ENCODE assay signal across 36 cellular contexts in the genomic region with DNA sequence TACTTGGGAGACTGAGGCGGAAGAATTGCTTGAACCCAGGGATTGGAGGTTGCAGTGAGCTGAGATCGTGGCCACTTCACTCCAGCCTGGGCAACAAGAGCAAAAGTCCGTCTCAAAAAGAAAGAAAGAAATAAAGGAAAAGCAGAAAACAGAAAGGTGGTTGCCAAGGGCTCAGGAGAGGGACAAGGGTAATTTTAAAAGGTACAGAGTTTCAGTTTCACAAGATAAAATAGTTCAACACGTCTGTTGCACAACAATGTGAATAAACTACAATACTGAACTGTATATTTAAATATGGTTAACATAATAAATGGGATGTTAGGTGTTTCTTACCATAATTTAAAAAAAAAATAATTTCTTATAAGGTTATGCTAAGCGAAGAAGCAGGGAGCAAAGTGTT.
"Had no signal": no experiment of that assay in that cellular context is flagged by ENCODE, and none has a peak within 500 bp of the region (broad histone marks: within the 10 kb centered on the region; RNA-seq: fewer than 3 reads in every experiment).

No MANE protein-coding gene starts in this region.

- H3K4me1 Mint-ChIP-seq: activated naive CD4-positive, alpha-beta T cell treated with anti-CD3 and anti-CD28 coated beads, Interleukin-2, amount 10 ng/mL, durations not matched to agents 7 days and 5 days; activated naive CD8-positive, alpha-beta T cell treated with anti-CD3 and anti-CD28 coated beads, Interleukin-2, amount 50 U/mL, for 24 hours; brain had no signal

- H3K27me3 ChIP-seq: MG63, SJCRH30 had no signal

- H3K4me3 ChIP-seq: K562, MG63, SJCRH30, SK-N-MC had no signal

- ATAC-seq: activated naive CD8-positive, alpha-beta T cell treated with anti-CD3 and anti-CD28 coated beads, Interleukin-2, amount 50 U/mL, for 24 hours; K562; Panc1 had no signal

- H3K27ac ChIP-seq: SJCRH30 had no signal

- H3K9me3 Mint-ChIP-seq: activated CD4-positive, alpha-beta memory T cell treated with anti-CD3 and anti-CD28 coated beads for 36 hours; activated naive CD4-positive, alpha-beta T cell treated with anti-CD3 and anti-CD28 coated beads, Interleukin-2, amount 10 ng/mL, durations not matched to agents 7 days and 5 days; activated naive CD8-positive, alpha-beta T cell treated with anti-CD3 and anti-CD28 coated beads, Interleukin-2, amount 50 U/mL, for 24 hours; activated T-helper 1 cell treated with anti-CD3 and anti-CD28 coated beads, Interleukin-12 subunit alpha, Interleukin-12 subunit beta, Interleukin-2, Interleukin-4 antibody, amounts not matched to agents 30 ng/mL and 10 ng/mL and 1 ng/mL, durations not matched to agents 14 hours and 24 hours and 36 hours; brain; T-helper 1 cell treated with Interleukin-12 subunit alpha and Interleukin-12 subunit beta and Interleukin-4 antibody, amounts not matched to agents 30 μg/mL and 1 μg/mL, for 36 hours; T-helper 2 cell treated with Interferon-gamma antibody and Interleukin-4, amounts not matched to agents 5 μg/mL and 100 μg/mL, for 36 hours had no signal

- FAIRE-seq: bronchial epithelial cell, K562 had no signal

- H3K9me3 ChIP-seq: MG63, SJCRH30 had no signal

- H3K4me1 ChIP-seq: SJCRH30 had no signal

- H3K27ac Mint-ChIP-seq: activated CD4-positive, alpha-beta memory T cell treated with anti-CD3 and anti-CD28 coated beads for 36 hours; activated naive CD4-positive, alpha-beta T cell treated with anti-CD3 and anti-CD28 coated beads, Interleukin-2, amount 10 ng/mL, durations not matched to agents 7 days and 5 days; activated naive CD8-positive, alpha-beta T cell; activated naive CD8-positive, alpha-beta T cell treated with anti-CD3 and anti-CD28 coated beads, Interleukin-2, amount 50 U/mL, for 24 hours; activated T-helper 1 cell treated with anti-CD3 and anti-CD28 coated beads, Interleukin-12 subunit alpha, Interleukin-12 subunit beta, Interleukin-2, Interleukin-4 antibody, amounts not matched to agents 30 ng/mL and 10 ng/mL and 1 ng/mL, durations not matched to agents 14 hours and 24 hours and 36 hours; brain; T-helper 1 cell treated with Interleukin-12 subunit alpha and Interleukin-12 subunit beta and Interleukin-4 antibody, amounts not matched to agents 30 μg/mL and 1 μg/mL, for 36 hours; T-helper 2 cell treated with Interferon-gamma antibody and Interleukin-4, amounts not matched to agents 5 μg/mL and 100 μg/mL, for 36 hours had no signal

- H3K4me3 Mint-ChIP-seq: activated CD4-positive, alpha-beta memory T cell treated with anti-CD3 and anti-CD28 coated beads for 36 hours; activated naive CD4-positive, alpha-beta T cell treated with anti-CD3 and anti-CD28 coated beads, Interleukin-2, amount 10 ng/mL, durations not matched to agents 7 days and 5 days; activated naive CD8-positive, alpha-beta T cell; activated naive CD8-positive, alpha-beta T cell treated with anti-CD3 and anti-CD28 coated beads, Interleukin-2, amount 50 U/mL, for 24 hours; activated T-helper 1 cell treated with anti-CD3 and anti-CD28 coated beads, Interleukin-12 subunit alpha, Interleukin-12 subunit beta, Interleukin-2, Interleukin-4 antibody, amounts not matched to agents 30 ng/mL and 10 ng/mL and 1 ng/mL, durations not matched to agents 14 hours and 24 hours and 36 hours; brain; T-helper 1 cell treated with Interleukin-12 subunit alpha and Interleukin-12 subunit beta and Interleukin-4 antibody, amounts not matched to agents 30 μg/mL and 1 μg/mL, for 36 hours; T-helper 2 cell treated with Interferon-gamma antibody and Interleukin-4, amounts not matched to agents 5 μg/mL and 100 μg/mL, for 36 hours had no signal

- H3K27me3 Mint-ChIP-seq: activated CD4-positive, alpha-beta memory T cell treated with anti-CD3 and anti-CD28 coated beads for 36 hours; activated naive CD4-positive, alpha-beta T cell treated with anti-CD3 and anti-CD28 coated beads, Interleukin-2, amount 10 ng/mL, durations not matched to agents 7 days and 5 days; activated naive CD8-positive, alpha-beta T cell; activated naive CD8-positive, alpha-beta T cell treated with anti-CD3 and anti-CD28 coated beads, Interleukin-2, amount 50 U/mL, for 24 hours; brain had no signal

- DNase-seq: activated CD4-positive, alpha-beta memory T cell treated with anti-CD3 and anti-CD28 coated beads for 36 hours; activated CD4-positive, alpha-beta T cell treated with anti-CD3 and anti-CD28 coated beads, Interleukin-2, amount 50 U/mL, for 1 hour; activated CD8-positive, alpha-beta memory T cell treated with anti-CD3 and anti-CD28 coated beads, Interleukin-2, amount 50 U/mL, for 4 hours; activated gamma-delta T cell treated with Interleukin-2 at 50 U/mL for 16 hours; activated naive CD4-positive, alpha-beta T cell treated with anti-CD3 and anti-CD28 coated beads, Interleukin-2, amount 10 ng/mL, durations not matched to agents 7 days and 5 days; activated naive CD8-positive, alpha-beta T cell treated with anti-CD3 and anti-CD28 coated beads, Interleukin-2, amount 50 U/mL, for 24 hours; activated T-cell treated with anti-CD3 and anti-CD28 coated beads for 4 hours; anterior cingulate cortex; caudate nucleus; cerebellar nuclear complex; IMR-90; Karpas-422; MG63; NCI-H1092 treated with DMSO at 0.1 percent for 48 hours; NCI-H1417; NCI-H146; NCI-H187; NCI-H2029 treated with DMSO at 0.1 percent for 48 hours; NCI-H2107; NCI-H2171 treated with DMSO at 0.1 percent for 48 hours; NCI-H2227 treated with DMSO at 0.1 percent for 48 hours; NCI-H446; NCI-H510A treated with DMSO at 0.1 percent for 48 hours; NCI-H526 treated with DMSO at 0.1 percent for 48 hours; NCI-H774; SHP77; SJCRH30 had no signal
